In genomic region chr7:15687645-15688025, GRCh38 we compare ENCODE assay signal across 10 cellular contexts. TPM values are rescaled to one million over a fixed set of nuclear protein-coding genes. Genes with fewer than 3 reads are reported as not detected.
A peak's percentile ranks its signal among the peaks of the same experiment; 100 is the strongest.
DNase-seq lines count a peak whose midpoint lies in the region; ATAC-seq and TF ChIP-seq lines count a peak whose summit lies in the region.
"Had no signal": no experiment of that assay in that cellular context is flagged by ENCODE, and none has a peak within 500 bp of the region (broad histone marks: within the 10 kb centered on the region; RNA-seq: fewer than 3 reads in every experiment).

No MANE protein-coding gene starts in this region.

- DNase-seq in dermis blood vessel endothelial cell (peak; percentile 79), lower lobe of right lung (no peak), suprapubic skin (ENCODE audit: low spot score in 2 of 2) (peak in 1 of 2 donors; percentile 80), NCI-H2029 (lab: John Stamatoyannopoulos, UW) (no peak), NCI-H1436 treated with DMSO at 0.1 percent for 48 hours (lab: John Stamatoyannopoulos, UW) (no peak)
- DNase-seq in activated naive CD4-positive, alpha-beta T cell (lab: John Stamatoyannopoulos, UW), result no peak
- DNase-seq: activated gamma-delta T cell treated with Interleukin-2 at 50 U/mL for 16 hours, NCI-H1417 treated with DMSO at 0.1 percent for 48 hours had no signal

- peaks cover 28% of the 10 kb centered on the region for H3K4me1 ChIP-seq in HUES48 (ENCODE audit: control insufficient read depth, insufficient read depth, low read length)
- H3K4me1 ChIP-seq in lower lobe of right lung, result no peaks in the 10 kb centered on the region
- H3K4me1 ChIP-seq in suprapubic skin, result peaks cover 12% of the 10 kb centered on the region

- no peak overlapping the region for H3K9ac ChIP-seq in HUES48 (ENCODE audit: low read depth, low read length)

- H3K4me3 ChIP-seq in HUES48 (ENCODE audit: low read depth, low read length) (peak overlapping the region; percentile 63), lower lobe of right lung (peak overlapping the region; percentile 57), suprapubic skin (peak overlapping the region; percentile 50)

- no peak for TF ChIP-seq POLR2A in suprapubic skin (IDR thresholded peaks at IDR 0.05)

- ATAC-seq in lower lobe of right lung (no peak), HG03442 (IDR thresholded peaks at IDR 0.05; ENCODE audit: unreplicated experiment) (no peak)

- H3K9me3 ChIP-seq in HUES48 (ENCODE audit: control insufficient read depth, insufficient read depth, low read length), result no peaks in the 10 kb centered on the region
- no peaks in the 10 kb centered on the region for H3K9me3 ChIP-seq in lower lobe of right lung
- H3K9me3 ChIP-seq in suprapubic skin, result no peaks in the 10 kb centered on the region

- intact Hi-C loops in lower lobe of right lung (cut with DNase I), result no loop called here

- WGBS in suprapubic skin, result 13% methylated on average over 16 of the region's 16 CpGs

- TF ChIP-seq EP300 in suprapubic skin (IDR thresholded peaks at IDR 0.05), result no peak

- no peaks in the 10 kb centered on the region for H3K36me3 ChIP-seq in HUES48 (ENCODE audit: control insufficient read depth, insufficient read depth, low read length)
- H3K36me3 ChIP-seq in lower lobe of right lung, result no peaks in the 10 kb centered on the region
- H3K36me3 ChIP-seq in suprapubic skin, result no peaks in the 10 kb centered on the region

- TF ChIP-seq CTCF in lower lobe of right lung (IDR thresholded peaks at IDR 0.05), result no peak
- TF ChIP-seq CTCF in suprapubic skin (IDR thresholded peaks at IDR 0.05), result no peak

- H3K27ac ChIP-seq in HUES48 (ENCODE audit: low read depth, low read length) (no peak overlapping the region), lower lobe of right lung (peak overlapping the region; percentile 80), suprapubic skin (peak overlapping the region; percentile 75)

- peaks cover 72% of the 10 kb centered on the region for H3K27me3 ChIP-seq in HUES48 (ENCODE audit: control insufficient read depth, insufficient read depth, low read length)
- peaks cover 42% of the 10 kb centered on the region for H3K27me3 ChIP-seq in lower lobe of right lung (ENCODE audit: low read depth)
- H3K27me3 ChIP-seq in suprapubic skin, result peaks cover 35% of the 10 kb centered on the region

RNA-seq across cellular contexts. Expression of gene MEOX2, which starts 1.2 kb away (rescaled TPM):
- total RNA-seq in dermis blood vessel endothelial cell, result 46.5 and 53.9 TPM in 2 replicates
- total RNA-seq in lower lobe of right lung, result 17.1 TPM
- total RNA-seq in suprapubic skin, result 1 to 10 TPM; 1.0 to 8.9 (median 3.0) TPM
